Comparison of ENCODE assay signal across 3 cellular contexts in the genomic region with DNA sequence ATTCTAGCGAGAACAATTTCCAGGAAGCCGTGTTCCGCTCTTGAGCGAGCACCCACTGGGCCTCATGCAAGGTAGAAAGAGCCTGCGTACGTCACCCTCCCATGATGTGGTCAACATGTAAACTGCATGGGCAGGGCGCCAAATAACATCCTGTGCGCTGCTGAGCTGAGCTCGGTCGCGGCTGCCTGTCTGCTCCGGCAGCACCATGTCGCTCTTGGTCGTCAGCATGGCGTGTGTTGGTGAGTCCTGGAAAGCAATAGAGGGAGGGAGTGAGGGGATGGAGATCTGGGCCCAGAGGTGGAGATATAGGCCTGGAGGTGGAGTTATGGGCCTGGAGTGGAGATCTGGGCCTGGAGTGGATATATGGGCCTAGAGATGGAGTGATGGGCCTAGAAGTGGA. TPM values are rescaled to one million over a fixed set of nuclear protein-coding genes. Genes with fewer than 3 reads are reported as not detected.
"Had no signal": no experiment of that assay in that cellular context is flagged by ENCODE, and none has a peak within 500 bp of the region (broad histone marks: within the 10 kb centered on the region; RNA-seq: fewer than 3 reads in every experiment).

A gene (plus strand): TSS at position 148 of the 400 bp plus-strand sequence. CDS start 58 bp downstream, at position 206.

RNA-seq across cellular contexts. Expression of the gene that starts here (rescaled TPM):
- total RNA-seq: LHCN-M2, M059J, MCF 10A had no signal
